In the genomic region with DNA sequence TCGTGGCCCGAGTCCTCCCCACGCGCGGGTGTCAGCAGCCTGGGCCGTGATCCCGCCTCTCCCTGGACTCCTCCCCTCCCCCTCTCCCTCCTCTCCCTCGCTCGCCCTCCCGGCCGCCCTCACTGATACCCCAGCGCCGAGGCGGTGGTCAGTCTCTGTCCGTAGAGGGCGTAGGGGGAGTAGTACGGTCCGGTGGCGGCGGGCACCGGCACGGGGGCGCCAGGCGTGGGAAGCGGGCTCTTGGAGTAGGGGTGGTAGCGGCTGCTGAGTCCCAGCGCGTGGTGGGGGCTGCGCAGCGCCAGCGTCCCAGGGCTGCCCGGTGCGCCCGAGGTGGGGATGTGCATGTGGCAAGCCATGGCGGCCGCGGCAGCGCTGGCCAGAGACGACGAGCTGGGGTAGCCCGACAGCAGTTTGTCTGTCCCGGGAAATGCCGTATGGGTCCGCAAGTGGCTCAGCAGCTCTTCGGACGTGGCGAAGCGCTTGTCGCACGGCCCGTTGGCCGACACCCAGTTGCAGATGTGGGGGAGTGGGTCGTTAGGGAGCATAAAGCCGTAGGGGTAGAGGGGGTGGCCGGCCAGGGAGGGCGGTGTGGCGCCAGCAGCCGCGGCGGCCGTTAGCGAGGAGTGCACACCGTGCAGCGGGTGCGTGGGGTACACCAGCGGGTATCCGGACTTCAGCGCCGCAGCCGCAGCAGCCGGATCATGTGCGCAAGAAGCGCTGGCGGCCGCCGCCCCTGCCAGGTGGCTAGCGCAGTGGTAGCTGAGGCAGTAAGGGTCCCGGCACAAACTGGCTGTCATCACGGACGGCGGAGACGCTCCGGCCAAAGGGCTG, we compare ENCODE assay signal across 9 cellular contexts. TPM values are rescaled to one million over a fixed set of nuclear protein-coding genes. Genes with fewer than 3 reads are reported as not detected.
DNase-seq lines count a peak whose midpoint lies in the region; ATAC-seq and TF ChIP-seq lines count a peak whose summit lies in the region.
"Had no signal": no experiment of that assay in that cellular context is flagged by ENCODE, and none has a peak within 500 bp of the region (broad histone marks: within the 10 kb centered on the region; RNA-seq: fewer than 3 reads in every experiment).

No MANE protein-coding gene starts in this region.

- no peaks in the 10 kb centered on the region for H3K9me3 ChIP-seq in mucosa of rectum (ENCODE audit: control insufficient read depth in 2 of 2, low read length in 2 of 2)

- ATAC-seq in GM21576 (IDR thresholded peaks at IDR 0.05; ENCODE audit: unreplicated experiment) (no peak), HG03460 (IDR thresholded peaks at IDR 0.05; ENCODE audit: unreplicated experiment) (no peak)

- H3K27ac ChIP-seq in mucosa of rectum (ENCODE audit: low read depth in 2 of 2, low read length in 2 of 2), result peak overlapping the region; percentile 38 to 65
- peak overlapping the region; percentile 73 for H3K27ac ChIP-seq in urinary bladder (ENCODE audit: low read depth)

- 30% methylated on average over 83 of the region's 83 CpGs for WGBS in urinary bladder

- H3K27me3 Mint-ChIP-seq in activated naive CD4-positive, alpha-beta T cell treated with anti-CD3 and anti-CD28 coated beads, Interleukin-2, amount 50 U/mL, for 24 hours, result peaks cover 39% of the 10 kb centered on the region
- peaks cover 51% of the 10 kb centered on the region for H3K27me3 Mint-ChIP-seq in activated naive CD4-positive, alpha-beta T cell treated with anti-CD3 and anti-CD28 coated beads for 36 hours (ENCODE audit: low read depth)

- CTCF ChIA-PET in activated naive CD4-positive, alpha-beta T cell treated with anti-CD3 and anti-CD28 coated beads for 36 hours (lab: Charles Lee), result interaction anchor here (0.7 to 1.3 kb wide), 2 partner anchors 11 to 1714 kb away, joined by 3 read pairs; no protein-coding TSS in a partner anchor

- TF ChIP-seq CTCF in epithelial cell of proximal tubule (conservative IDR thresholded peaks at IDR 0.05; ENCODE audit: low read depth, low read length), result no peak

- H3K9ac ChIP-seq in mucosa of rectum (ENCODE audit: low read depth in 1 of 2, low read length in 2 of 2), result peak overlapping the region; percentile 24 to 57

- H3K36me3 ChIP-seq in mucosa of rectum (ENCODE audit: control insufficient read depth in 2 of 2, insufficient read depth in 2 of 2, low read length in 2 of 2) (no peaks in the 10 kb centered on the region), urinary bladder (ENCODE audit: insufficient read depth) (peaks cover 8% of the 10 kb centered on the region)

- H3K36me3 Mint-ChIP-seq in activated naive CD4-positive, alpha-beta T cell treated with anti-CD3 and anti-CD28 coated beads, Interleukin-2, amount 50 U/mL, for 24 hours, result peaks cover 1% of the 10 kb centered on the region
- no peaks in the 10 kb centered on the region for H3K36me3 Mint-ChIP-seq in activated naive CD4-positive, alpha-beta T cell treated with anti-CD3 and anti-CD28 coated beads for 36 hours (ENCODE audit: low read depth)

- H3K4me3 Mint-ChIP-seq in activated naive CD4-positive, alpha-beta T cell treated with anti-CD3 and anti-CD28 coated beads, Interleukin-2, amount 50 U/mL, for 24 hours, result peak overlapping the region; percentile 42
- no peak overlapping the region for H3K4me3 Mint-ChIP-seq in activated naive CD4-positive, alpha-beta T cell treated with anti-CD3 and anti-CD28 coated beads for 36 hours
- H3K4me3 Mint-ChIP-seq: activated CD4-positive, alpha-beta T cell treated with anti-CD3 and anti-CD28 coated beads, Interleukin-2, amount 10 ng/mL, durations not matched to agents 7 days and 5 days had no signal

- H3K4me3 ChIP-seq in epithelial cell of proximal tubule (ENCODE audit: low read depth, low read length) (peak overlapping the region; percentile 99), mucosa of rectum (ENCODE audit: low read length in 2 of 2) (peak overlapping the region; percentile 50 to 91), urinary bladder (ENCODE audit: low read depth, low read length) (peak overlapping the region; percentile 79)

- intact Hi-C loops in activated naive CD4-positive, alpha-beta T cell treated with anti-CD3 and anti-CD28 coated beads for 36 hours (cut with micrococcal nuclease), result no loop called here

- H3K27me3 ChIP-seq in mucosa of rectum (ENCODE audit: control insufficient read depth in 2 of 2, insufficient read depth in 2 of 2, low read length in 2 of 2), result peaks cover 0 to 5% of the 10 kb centered on the region in 2 donors

- peaks cover 32% of the 10 kb centered on the region for H3K4me1 Mint-ChIP-seq in activated naive CD4-positive, alpha-beta T cell treated with anti-CD3 and anti-CD28 coated beads, Interleukin-2, amount 50 U/mL, for 24 hours
- peaks cover 27% of the 10 kb centered on the region for H3K4me1 Mint-ChIP-seq in activated naive CD4-positive, alpha-beta T cell treated with anti-CD3 and anti-CD28 coated beads for 36 hours (ENCODE audit: low read depth)

- H3K4me1 ChIP-seq in mucosa of rectum (ENCODE audit: control insufficient read depth in 2 of 2, insufficient read depth in 2 of 2, low read length in 2 of 2) (peaks cover 0 to 13% of the 10 kb centered on the region in 2 donors), urinary bladder (ENCODE audit: insufficient read depth) (no peaks in the 10 kb centered on the region)

- no peak overlapping the region for H3K27ac Mint-ChIP-seq in activated naive CD4-positive, alpha-beta T cell treated with anti-CD3 and anti-CD28 coated beads, Interleukin-2, amount 50 U/mL, for 24 hours
- no peak overlapping the region for H3K27ac Mint-ChIP-seq in activated naive CD4-positive, alpha-beta T cell treated with anti-CD3 and anti-CD28 coated beads for 36 hours
- H3K27ac Mint-ChIP-seq: activated CD4-positive, alpha-beta T cell treated with anti-CD3 and anti-CD28 coated beads, Interleukin-2, amount 10 ng/mL, durations not matched to agents 7 days and 5 days had no signal

- no peaks in the 10 kb centered on the region for H3K9me3 Mint-ChIP-seq in activated naive CD4-positive, alpha-beta T cell treated with anti-CD3 and anti-CD28 coated beads, Interleukin-2, amount 50 U/mL, for 24 hours
- H3K9me3 Mint-ChIP-seq in activated naive CD4-positive, alpha-beta T cell treated with anti-CD3 and anti-CD28 coated beads for 36 hours, result no peaks in the 10 kb centered on the region
- H3K9me3 Mint-ChIP-seq: activated CD4-positive, alpha-beta T cell treated with anti-CD3 and anti-CD28 coated beads, Interleukin-2, amount 10 ng/mL, durations not matched to agents 7 days and 5 days had no signal

- no peak for DNase-seq in activated naive CD4-positive, alpha-beta T cell treated with anti-CD3 and anti-CD28 coated beads for 36 hours
- DNase-seq in epithelial cell of proximal tubule (ENCODE audit: low read depth), result no peak
- no peak for DNase-seq in NCI-H2196 treated with DMSO at 0.1 percent for 48 hours (lab: John Stamatoyannopoulos, UW; ENCODE audit: unreplicated experiment)

RNA-seq across cellular contexts. Expression of gene ZNF503, which starts 2.7 kb away (rescaled TPM):
- under 1 TPM; 0.07 to 0.21 TPM for total RNA-seq in activated naive CD4-positive, alpha-beta T cell treated with anti-CD3 and anti-CD28 coated beads for 36 hours
- total RNA-seq in epithelial cell of proximal tubule (8.5 and 9.6 TPM in 2 replicates), urinary bladder (12.1 TPM)
- polyA plus RNA-seq in urinary bladder, result 31.1 TPM

RNA-seq across cellular contexts. Expression of gene LRMDA, which starts 32.6 kb away (rescaled TPM):
- not detected for total RNA-seq in activated naive CD4-positive, alpha-beta T cell treated with anti-CD3 and anti-CD28 coated beads for 36 hours
- total RNA-seq in epithelial cell of proximal tubule (0.75 and 7.2 TPM in 2 replicates), urinary bladder (17.7 TPM)
- polyA plus RNA-seq in urinary bladder, result 7.9 TPM
- total RNA-seq: activated CD4-positive, alpha-beta T cell treated with anti-CD3 and anti-CD28 coated beads, Interleukin-2, amount 10 ng/mL, durations not matched to agents 7 days and 5 days had no signal
